In the genomic region with DNA sequence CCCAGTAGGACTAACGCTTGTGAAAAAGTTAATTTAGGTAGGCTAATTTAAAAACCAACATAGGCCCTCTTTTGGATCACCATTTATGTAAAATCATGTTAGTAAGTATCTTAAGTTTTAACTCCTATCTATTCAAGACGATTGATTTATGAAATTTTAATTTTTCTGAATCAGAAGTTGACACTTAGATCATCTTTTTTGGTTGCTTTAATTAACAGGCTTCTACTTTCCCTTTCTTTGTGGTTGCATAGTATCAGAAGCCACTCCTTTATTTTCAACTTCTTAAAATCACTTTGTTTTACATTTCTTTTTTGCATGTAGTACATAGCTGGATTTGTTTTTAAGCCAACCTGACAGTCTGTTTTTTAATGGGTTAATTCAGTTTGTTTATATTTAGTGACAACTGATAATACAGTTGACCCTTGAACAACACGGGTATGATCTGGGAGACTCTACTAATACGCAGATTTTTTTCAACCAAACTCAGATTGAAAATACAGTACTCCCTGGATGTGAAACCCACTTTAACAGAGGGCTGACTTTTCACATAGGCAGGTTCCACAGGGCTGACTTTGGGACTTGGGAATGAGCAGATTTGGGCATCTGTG, we compare ENCODE assay signal across 7 cellular contexts.
"Had no signal": no experiment of that assay in that cellular context is flagged by ENCODE, and none has a peak within 500 bp of the region (broad histone marks: within the 10 kb centered on the region; RNA-seq: fewer than 3 reads in every experiment).

No MANE protein-coding gene starts in this region.

- DNase-seq: GDM1, GF-D8 had no signal

- FAIRE-seq: G401.6, GM12891, GM12892, GM18507, GM19239 had no signal
